ENCODE assay signal across 2 cellular contexts in the genomic region with DNA sequence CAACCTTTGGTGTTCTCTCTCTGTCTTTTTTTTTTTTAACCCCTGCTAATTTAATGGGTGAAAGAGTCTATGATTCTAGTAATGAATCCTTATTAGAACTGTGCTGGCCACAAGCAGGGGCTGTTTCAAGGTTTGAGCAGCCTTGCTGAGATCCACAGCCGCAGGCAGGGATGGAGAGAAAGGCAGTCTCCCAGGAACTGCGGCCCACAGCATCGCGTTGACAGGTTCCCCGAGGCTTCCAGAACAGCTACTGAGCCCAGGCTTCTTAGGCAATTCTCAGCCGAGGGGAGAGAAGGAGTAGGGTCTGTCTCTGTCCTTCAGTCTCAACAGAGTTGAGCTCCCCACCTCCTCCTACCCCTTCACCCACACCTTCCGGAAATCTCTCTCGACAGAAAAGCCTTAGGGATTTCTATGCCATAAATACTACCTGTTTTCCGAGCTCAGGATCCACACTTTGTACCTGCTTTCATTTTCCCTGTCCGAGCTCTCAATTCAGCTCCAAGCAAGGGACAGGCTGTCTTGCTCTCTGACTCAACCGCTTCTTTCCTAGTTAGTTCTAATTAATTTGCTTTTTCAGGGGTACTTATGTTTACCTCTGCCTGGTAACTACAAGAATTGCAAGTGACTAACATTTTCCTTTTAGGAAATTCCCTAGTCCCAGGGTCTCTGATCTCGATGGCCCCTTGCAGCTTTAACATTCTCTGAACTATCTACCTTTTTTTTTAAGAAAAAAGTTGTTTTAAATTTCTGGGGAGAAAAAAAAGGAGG.
TF ChIP-seq lines count a peak whose summit lies in the region.

No MANE protein-coding gene starts in this region.

TF ChIP-seq in HCT116, 20 proteins besides CTCF, POLR2A, EP300 and RAD21:
- TF ChIP-seq EZH2 (IDR thresholded peaks at IDR 0.05): no peak

TF ChIP-seq in K562, 482 proteins besides CTCF, POLR2A, EP300 and RAD21:
- TF ChIP-seq U2AF1 (optimal IDR thresholded peaks at IDR 0.05; ENCODE audit: low read depth, low read length) (no peak), CREB3L1 (IDR thresholded peaks at IDR 0.05; ENCODE audit: borderline replicate concordance, low read depth) (no peak), TRIM28 (IDR thresholded peaks at IDR 0.05) (no peak), KLF1 (tag; IDR thresholded peaks at IDR 0.05) (no peak), CAMTA2 (CRISPR knock-in tag; conservative IDR thresholded peaks at IDR 0.05) (no peak), TCF7 (IDR thresholded peaks at IDR 0.05; ENCODE audit: borderline replicate concordance) (no peak), STAT5B (CRISPR knock-in tag; IDR thresholded peaks at IDR 0.05) (no peak), E4F1 (CRISPR knock-in tag; IDR thresholded peaks at IDR 0.05; ENCODE audit: borderline replicate concordance) (no peak), FOXM1 (IDR thresholded peaks at IDR 0.05; ENCODE audit: low read depth) (no peak), FOXM1 (CRISPR knock-in tag; IDR thresholded peaks at IDR 0.05; ENCODE audit: low read depth) (no peak)
- TF ChIP-seq, protein P1, sequence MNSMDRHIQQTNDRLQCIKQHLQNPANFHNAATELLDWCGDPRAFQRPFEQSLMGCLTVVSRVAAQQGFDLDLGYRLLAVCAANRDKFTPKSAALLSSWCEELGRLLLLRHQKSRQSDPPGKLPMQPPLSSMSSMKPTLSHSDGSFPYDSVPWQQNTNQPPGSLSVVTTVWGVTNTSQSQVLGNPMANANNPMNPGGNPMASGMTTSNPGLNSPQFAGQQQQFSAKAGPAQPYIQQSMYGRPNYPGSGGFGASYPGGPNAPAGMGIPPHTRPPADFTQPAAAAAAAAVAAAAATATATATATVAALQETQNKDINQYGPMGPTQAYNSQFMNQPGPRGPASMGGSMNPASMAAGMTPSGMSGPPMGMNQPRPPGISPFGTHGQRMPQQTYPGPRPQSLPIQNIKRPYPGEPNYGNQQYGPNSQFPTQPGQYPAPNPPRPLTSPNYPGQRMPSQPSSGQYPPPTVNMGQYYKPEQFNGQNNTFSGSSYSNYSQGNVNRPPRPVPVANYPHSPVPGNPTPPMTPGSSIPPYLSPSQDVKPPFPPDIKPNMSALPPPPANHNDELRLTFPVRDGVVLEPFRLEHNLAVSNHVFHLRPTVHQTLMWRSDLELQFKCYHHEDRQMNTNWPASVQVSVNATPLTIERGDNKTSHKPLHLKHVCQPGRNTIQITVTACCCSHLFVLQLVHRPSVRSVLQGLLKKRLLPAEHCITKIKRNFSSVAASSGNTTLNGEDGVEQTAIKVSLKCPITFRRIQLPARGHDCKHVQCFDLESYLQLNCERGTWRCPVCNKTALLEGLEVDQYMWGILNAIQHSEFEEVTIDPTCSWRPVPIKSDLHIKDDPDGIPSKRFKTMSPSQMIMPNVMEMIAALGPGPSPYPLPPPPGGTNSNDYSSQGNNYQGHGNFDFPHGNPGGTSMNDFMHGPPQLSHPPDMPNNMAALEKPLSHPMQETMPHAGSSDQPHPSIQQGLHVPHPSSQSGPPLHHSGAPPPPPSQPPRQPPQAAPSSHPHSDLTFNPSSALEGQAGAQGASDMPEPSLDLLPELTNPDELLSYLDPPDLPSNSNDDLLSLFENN (IDR thresholded peaks at IDR 0.05; ENCODE audit: low read depth in 2 of 2, low read length in 2 of 2): no peak
- TF ChIP-seq, protein P2, sequence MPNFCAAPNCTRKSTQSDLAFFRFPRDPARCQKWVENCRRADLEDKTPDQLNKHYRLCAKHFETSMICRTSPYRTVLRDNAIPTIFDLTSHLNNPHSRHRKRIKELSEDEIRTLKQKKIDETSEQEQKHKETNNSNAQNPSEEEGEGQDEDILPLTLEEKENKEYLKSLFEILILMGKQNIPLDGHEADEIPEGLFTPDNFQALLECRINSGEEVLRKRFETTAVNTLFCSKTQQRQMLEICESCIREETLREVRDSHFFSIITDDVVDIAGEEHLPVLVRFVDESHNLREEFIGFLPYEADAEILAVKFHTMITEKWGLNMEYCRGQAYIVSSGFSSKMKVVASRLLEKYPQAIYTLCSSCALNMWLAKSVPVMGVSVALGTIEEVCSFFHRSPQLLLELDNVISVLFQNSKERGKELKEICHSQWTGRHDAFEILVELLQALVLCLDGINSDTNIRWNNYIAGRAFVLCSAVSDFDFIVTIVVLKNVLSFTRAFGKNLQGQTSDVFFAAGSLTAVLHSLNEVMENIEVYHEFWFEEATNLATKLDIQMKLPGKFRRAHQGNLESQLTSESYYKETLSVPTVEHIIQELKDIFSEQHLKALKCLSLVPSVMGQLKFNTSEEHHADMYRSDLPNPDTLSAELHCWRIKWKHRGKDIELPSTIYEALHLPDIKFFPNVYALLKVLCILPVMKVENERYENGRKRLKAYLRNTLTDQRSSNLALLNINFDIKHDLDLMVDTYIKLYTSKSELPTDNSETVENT (CRISPR knock-in tag; IDR thresholded peaks at IDR 0.05): no peak
TF ChIP-seq in K562: peak in this region for 0.
